In genomic region chr15:62400778-62401177, GRCh38 we compare ENCODE assay signal across 36 cellular contexts.
"Had no signal": no experiment of that assay in that cellular context is flagged by ENCODE, and none has a peak within 500 bp of the region (broad histone marks: within the 10 kb centered on the region; RNA-seq: fewer than 3 reads in every experiment).

No MANE protein-coding gene starts in this region.

- H3K4me3 ChIP-seq: MG63 had no signal

- H3K27me3 ChIP-seq: MG63 had no signal

- H3K27ac ChIP-seq: KMS-11 had no signal

- DNase-seq: Karpas-422, Kasumi-1, KG1, MG63, MM.1S, MV-4-11, NCI-H1048, NCI-H1092, NCI-H1092 treated with DMSO at 0.1 percent for 48 hours, NCI-H1105, NCI-H1105 treated with DMSO at 0.1 percent for 48 hours, NCI-H1417, NCI-H1417 treated with DMSO at 0.1 percent for 48 hours, NCI-H1436, NCI-H1436 treated with DMSO at 0.1 percent for 48 hours, NCI-H146, NCI-H1694, NCI-H1694 treated with DMSO at 0.1 percent for 48 hours, NCI-H187, NCI-H187 treated with DMSO at 0.1 percent for 48 hours, NCI-H1930, NCI-H2029, NCI-H2029 treated with DMSO at 0.1 percent for 48 hours, NCI-H2081, NCI-H2081 treated with DMSO at 0.1 percent for 48 hours, NCI-H2107, NCI-H2171, NCI-H2171 treated with DMSO at 0.1 percent for 48 hours, NCI-H2227 treated with DMSO at 0.1 percent for 48 hours, NCI-H226, NCI-H345, NCI-H446, NCI-H446 treated with DMSO at 0.1 percent for 48 hours, NCI-H510A, NCI-H510A treated with DMSO at 0.1 percent for 48 hours had no signal
